ENCODE assay signal across 1 cellular context in the genomic region with DNA sequence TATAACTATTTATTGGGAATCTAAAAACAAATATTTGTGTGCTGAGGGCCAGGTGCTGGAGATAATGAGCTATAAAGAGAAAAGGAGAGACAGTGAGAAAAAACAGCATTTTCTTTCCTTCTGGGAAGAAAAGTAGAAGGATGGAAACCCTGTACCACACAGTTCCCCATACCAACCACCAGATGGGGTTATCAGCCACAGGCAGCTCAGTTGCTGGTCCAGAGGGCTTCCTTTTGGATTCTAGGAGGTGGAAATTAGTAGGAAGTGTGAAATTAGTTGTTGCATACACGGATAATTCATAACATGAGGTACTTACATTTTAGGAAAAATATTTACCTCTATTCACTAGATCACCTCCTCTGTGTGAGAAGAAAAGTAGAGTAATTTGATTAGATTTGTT.
TF ChIP-seq lines count a peak whose summit lies in the region.

No MANE protein-coding gene starts in this region.

TF ChIP-seq in endothelial cell of umbilical vein, 7 proteins besides CTCF, POLR2A, EP300 and RAD21 (continued from another document):
- TF ChIP-seq MYC (IDR thresholded peaks at IDR 0.05; ENCODE audit: low read depth, low read length): no peak
